In the genomic region with DNA sequence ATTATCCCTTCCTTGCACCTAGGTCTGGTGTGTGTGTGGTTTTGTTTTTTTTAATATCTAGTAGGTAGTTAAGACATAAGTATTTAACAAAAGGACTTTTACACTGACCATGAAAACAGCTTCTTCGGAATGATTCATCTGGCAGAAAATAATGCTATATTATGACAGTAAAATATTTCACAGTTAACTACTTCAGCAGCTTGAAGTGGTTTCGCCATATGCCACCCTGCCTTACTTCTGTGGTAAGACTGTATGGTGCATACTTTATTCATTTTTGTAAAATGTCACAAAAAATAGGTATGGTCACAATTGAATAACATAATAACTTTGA, we compare ENCODE assay signal across 8 cellular contexts. TPM values are rescaled to one million over a fixed set of nuclear protein-coding genes. Genes with fewer than 3 reads are reported as not detected.
DNase-seq lines count a peak whose midpoint lies in the region; ATAC-seq lines count a peak whose summit lies in the region.

No MANE protein-coding gene starts in this region.

- peak overlapping the region; percentile 94 for H3K4me3 Mint-ChIP-seq in activated naive CD8-positive, alpha-beta T cell treated with anti-CD3 and anti-CD28 coated beads for 36 hours
- peak overlapping the region; percentile 75 to 90 (median 78) for H3K4me3 Mint-ChIP-seq in immature natural killer cell

- peak overlapping the region; percentile 45 for H3K27ac Mint-ChIP-seq in activated naive CD8-positive, alpha-beta T cell treated with anti-CD3 and anti-CD28 coated beads for 36 hours
- no peak overlapping the region for H3K27ac Mint-ChIP-seq in immature natural killer cell

- H3K36me3 Mint-ChIP-seq in activated naive CD8-positive, alpha-beta T cell treated with anti-CD3 and anti-CD28 coated beads for 36 hours: no peaks in the 10 kb centered on the region
- H3K36me3 Mint-ChIP-seq in immature natural killer cell: peaks cover 0 to 4% (median 0%) of the 10 kb centered on the region in 3 donors

- no peaks in the 10 kb centered on the region for H3K9me3 Mint-ChIP-seq in activated naive CD8-positive, alpha-beta T cell treated with anti-CD3 and anti-CD28 coated beads for 36 hours
- peaks cover 0 to 5% (median 0%) of the 10 kb centered on the region in 6 donors for H3K9me3 Mint-ChIP-seq in immature natural killer cell

- peaks cover 11% of the 10 kb centered on the region for H3K4me1 Mint-ChIP-seq in activated naive CD8-positive, alpha-beta T cell treated with anti-CD3 and anti-CD28 coated beads for 36 hours
- peaks cover 18 to 23% of the 10 kb centered on the region in 2 donors for H3K4me1 Mint-ChIP-seq in immature natural killer cell

- H3K27me3 ChIP-seq in stomach smooth muscle (ENCODE audit: control insufficient read depth in 1 of 2, insufficient read depth in 2 of 2, low read length in 2 of 2): no peaks in the 10 kb centered on the region

- H3K9me3 ChIP-seq in stomach smooth muscle (ENCODE audit: control insufficient read depth in 2 of 2, low read length in 2 of 2): no peaks in the 10 kb centered on the region

- peak overlapping the region; percentile 80 for H3K27ac ChIP-seq in stomach smooth muscle (ENCODE audit: low read length)

- peak overlapping the region; percentile 74 to 78 for H3K9ac ChIP-seq in stomach smooth muscle (ENCODE audit: low read length in 2 of 2)

- peaks cover 12% of the 10 kb centered on the region for H3K4me1 ChIP-seq in stomach smooth muscle (ENCODE audit: control insufficient read depth, insufficient read depth, low read length)

- DNase-seq in NCI-H1694 (lab: John Stamatoyannopoulos, UW): peak; percentile 61
- no peak for DNase-seq in NCI-H1694 treated with DMSO at 0.1 percent for 48 hours (lab: John Stamatoyannopoulos, UW)
- DNase-seq in activated naive CD8-positive, alpha-beta T cell treated with anti-CD3 and anti-CD28 coated beads for 36 hours: no peak
- DNase-seq in immature natural killer cell: no peak
- DNase-seq in inferior parietal cortex (ENCODE audit: extremely low spot score): no peak

- peak overlapping the region; percentile 70 to 90 for H3K4me3 ChIP-seq in stomach smooth muscle (ENCODE audit: low read length in 2 of 2)

- no peaks in the 10 kb centered on the region for H3K36me3 ChIP-seq in stomach smooth muscle (ENCODE audit: control insufficient read depth in 2 of 2, insufficient read depth in 2 of 2, low read length in 2 of 2)

- ATAC-seq in GM18867 (IDR thresholded peaks at IDR 0.05; ENCODE audit: unreplicated experiment) (no peak), GM21381 (IDR thresholded peaks at IDR 0.05; ENCODE audit: unreplicated experiment) (no peak)

- H3K27me3 Mint-ChIP-seq in activated naive CD8-positive, alpha-beta T cell treated with anti-CD3 and anti-CD28 coated beads for 36 hours: peaks cover 49% of the 10 kb centered on the region
- peaks cover 9 to 18% (median 12%) of the 10 kb centered on the region in 3 donors for H3K27me3 Mint-ChIP-seq in immature natural killer cell (ENCODE audit: low read depth in 3 of 3)

RNA-seq across cellular contexts. Expression of a gene that starts 0.9 kb away (rescaled TPM):
- total RNA-seq in activated naive CD8-positive, alpha-beta T cell treated with anti-CD3 and anti-CD28 coated beads for 36 hours: 10 to 100 TPM; 13.4 to 18.0 TPM
- polyA plus RNA-seq in immature natural killer cell: not detected
